Comparison of ENCODE assay signal across 28 cellular contexts in genomic region chr15:60510006-60510405, GRCh38. TPM values are rescaled to one million over a fixed set of nuclear protein-coding genes. Genes with fewer than 3 reads are reported as not detected.
A peak's percentile ranks its signal among the peaks of the same experiment; 100 is the strongest.
DNase-seq lines count a peak whose midpoint lies in the region; ATAC-seq and TF ChIP-seq lines count a peak whose summit lies in the region.
"Had no signal": no experiment of that assay in that cellular context is flagged by ENCODE, and none has a peak within 500 bp of the region (broad histone marks: within the 10 kb centered on the region; RNA-seq: fewer than 3 reads in every experiment).

No MANE protein-coding gene starts in this region.

- H3K9me3 Mint-ChIP-seq in naive thymus-derived CD8-positive, alpha-beta T cell, result no peaks in the 10 kb centered on the region
- no peaks in the 10 kb centered on the region for H3K9me3 Mint-ChIP-seq in stimulated activated naive B cell treated with anti-CD40 and anti-IgM and Interleukin-4, amounts not matched to agents 10 μg/mL and 1 μg/mL and 100 μg/mL, for 72 hours
- H3K9me3 Mint-ChIP-seq: activated T-cell treated with anti-CD3 and anti-CD28 coated beads, Interleukin-2, amount 50 U/mL, for 4 hours had no signal

- TF ChIP-seq POLR2A in breast epithelium (IDR thresholded peaks at IDR 0.05) (no peak), adrenal gland (IDR thresholded peaks at IDR 0.05) (no peak)

- H3K27ac Mint-ChIP-seq in naive thymus-derived CD8-positive, alpha-beta T cell, result peak overlapping the region in 9 of 10 donors; percentile 11 to 94 (median 78)
- no peak overlapping the region for H3K27ac Mint-ChIP-seq in stimulated activated naive B cell treated with anti-CD40 and anti-IgM and Interleukin-4, amounts not matched to agents 10 μg/mL and 1 μg/mL and 100 μg/mL, for 72 hours

- no peaks in the 10 kb centered on the region for H3K36me3 ChIP-seq in mammary epithelial cell (ENCODE audit: insufficient read depth, low read length)
- no peaks in the 10 kb centered on the region for H3K36me3 ChIP-seq in breast epithelium
- peaks cover 0 to 51% of the 10 kb centered on the region in 2 donors for H3K36me3 ChIP-seq in adrenal gland (replicated peaks in 1 of 2)
- H3K36me3 ChIP-seq: uterus had no signal

- H3K27ac ChIP-seq in mammary epithelial cell (ENCODE audit: insufficient read depth, low read depth, low read length), result peak overlapping the region; percentile 51
- no peak overlapping the region for H3K27ac ChIP-seq in breast epithelium
- peak overlapping the region in 3 of 5 donors; percentile 4 to 61 (median 41) for H3K27ac ChIP-seq in adrenal gland
- H3K27ac ChIP-seq: right lobe of liver, spleen, thyroid gland, uterus had no signal

- H3K9me3 ChIP-seq in mammary epithelial cell (replicated peaks; ENCODE audit: insufficient read depth, low read length) (no peaks in the 10 kb centered on the region), breast epithelium (no peaks in the 10 kb centered on the region), adrenal gland (replicated peaks in 1 of 3) (no peaks in the 10 kb centered on the region)
- H3K9me3 ChIP-seq: right lobe of liver, SK-N-SH, spleen, thyroid gland, uterus had no signal

- POLR2A ChIA-PET in naive thymus-derived CD8-positive, alpha-beta T cell (lab: Charles Lee), result interaction anchor here (1.4 to 2.2 kb wide), 2 partner anchors 59 to 71 kb away, joined by 3 to 4 read pairs; no protein-coding TSS in a partner anchor

- H3K4me1 ChIP-seq in mammary epithelial cell (ENCODE audit: insufficient read depth, low read length) (peaks cover 24% of the 10 kb centered on the region), breast epithelium (no peaks in the 10 kb centered on the region), adrenal gland (replicated peaks in 1 of 2) (peaks cover 12 to 39% of the 10 kb centered on the region in 2 donors)
- H3K4me1 ChIP-seq: uterus had no signal

- no peaks in the 10 kb centered on the region for H3K27me3 Mint-ChIP-seq in naive thymus-derived CD8-positive, alpha-beta T cell
- no peaks in the 10 kb centered on the region for H3K27me3 Mint-ChIP-seq in stimulated activated naive B cell treated with anti-CD40 and anti-IgM and Interleukin-4, amounts not matched to agents 10 μg/mL and 1 μg/mL and 100 μg/mL, for 72 hours

- H3K27me3 ChIP-seq in mammary epithelial cell (ENCODE audit: insufficient read depth, low read length) (no peaks in the 10 kb centered on the region), breast epithelium (no peaks in the 10 kb centered on the region), adrenal gland (no peaks in the 10 kb centered on the region)
- H3K27me3 ChIP-seq: right lobe of liver, spleen, thyroid gland, uterus had no signal

- no peaks in the 10 kb centered on the region for H3K79me2 ChIP-seq in mammary epithelial cell (ENCODE audit: insufficient read depth, low read length)

- in situ Hi-C loops in mammary epithelial cell (cut with MboI; ENCODE audit: low sequenced_read_pairs in 2 of 2), result no loop called here

- peak overlapping the region; percentile 72 for H3K4me2 ChIP-seq in mammary epithelial cell (ENCODE audit: insufficient read depth, low read depth, low read length)
- H3K4me2 ChIP-seq: SK-N-SH had no signal

- DNase-seq in NCI-H82 (lab: John Stamatoyannopoulos, UW) (peak; percentile 14), NCI-H82 treated with DMSO at 0.1 percent for 48 hours (lab: John Stamatoyannopoulos, UW; ENCODE audit: unreplicated experiment) (no peak), mammary epithelial cell (peak; percentile 58), breast epithelium (ENCODE audit: low spot score in 2 of 2) (no peak), adrenal gland (no peak), retina (no peak)
- DNase-seq in naive thymus-derived CD8-positive, alpha-beta T cell, result no peak
- no peak for DNase-seq in stimulated activated naive B cell treated with anti-CD40 and anti-IgM and Interleukin-4, amounts not matched to agents 10 μg/mL and 1 μg/mL and 100 μg/mL, for 72 hours
- DNase-seq: 8988T; activated CD4-positive, CD25-positive, alpha-beta regulatory T cell treated with anti-CD3 and anti-CD28 coated beads, Interleukin-2, amount 50 U/mL, for 72 hours; activated CD8-positive, alpha-beta memory T cell treated with anti-CD3 and anti-CD28 coated beads for 24 hours; activated naive CD4-positive, alpha-beta T cell; activated T-cell treated with anti-CD3 and anti-CD28 coated beads, Interleukin-2, amount 50 U/mL, for 4 hours; EL; left ventricle myocardium superior; NCI-H1092; NCI-H1694 treated with DMSO at 0.1 percent for 48 hours; NCI-H2171; right lobe of liver; SK-N-SH; spleen; stimulated activated CD4-positive, alpha-beta T cell treated with anti-CD3 and anti-CD28 coated beads, Interleukin-2, amount 100 ng/mL, for 24 hours; T-helper 2 cell; thyroid gland; uterus had no signal

- intact Hi-C loops in mammary epithelial cell (cut with micrococcal nuclease), result no loop called here
- intact Hi-C loops in breast epithelium (cut with DNase I; ENCODE audit: low total_unique reads), result no loop called here
- intact Hi-C loops in adrenal gland (cut with DNase I), result loop anchor here in 1 of 2 donors (10.0 kb wide), 1 partner anchor 415 kb away; no protein-coding TSS in a partner anchor

- no TSS peak for BruUV-seq in mammary epithelial cell (replicated peaks; lab: Mats Ljungman, UMichigan)

- peak overlapping the region in 2 of 10 donors; percentile 9 to 16 for H3K4me3 Mint-ChIP-seq in naive thymus-derived CD8-positive, alpha-beta T cell
- H3K4me3 Mint-ChIP-seq in stimulated activated naive B cell treated with anti-CD40 and anti-IgM and Interleukin-4, amounts not matched to agents 10 μg/mL and 1 μg/mL and 100 μg/mL, for 72 hours, result no peak overlapping the region
- H3K4me3 Mint-ChIP-seq: activated T-cell treated with anti-CD3 and anti-CD28 coated beads, Interleukin-2, amount 50 U/mL, for 4 hours had no signal

- peaks cover 4 to 75% (median 14%) of the 10 kb centered on the region in 3 donors for H3K36me3 Mint-ChIP-seq in naive thymus-derived CD8-positive, alpha-beta T cell
- H3K36me3 Mint-ChIP-seq in stimulated activated naive B cell treated with anti-CD40 and anti-IgM and Interleukin-4, amounts not matched to agents 10 μg/mL and 1 μg/mL and 100 μg/mL, for 72 hours, result peaks cover 8 to 20% of the 10 kb centered on the region in 2 donors

- no peak overlapping the region for H3K4me3 ChIP-seq in mammary epithelial cell (replicated peaks in 1 of 3; ENCODE audit: insufficient read depth in 1 of 3, low read depth in 2 of 3, low read length in 3 of 3)
- no peak overlapping the region for H3K4me3 ChIP-seq in breast epithelium
- no peak overlapping the region for H3K4me3 ChIP-seq in adrenal gland
- H3K4me3 ChIP-seq: K562, right lobe of liver, spleen, thyroid gland, uterus had no signal

- 44% methylated on average over 5 of the region's 5 CpGs for WGBS in mammary epithelial cell (ENCODE audit: low coverage, missing lambda C conversion rate)
- 26 to 35% (median 30%) methylated on average over 5 of the region's 5 CpGs for WGBS in adrenal gland, 4 donors

- no peak overlapping the region for H2AFZ ChIP-seq in mammary epithelial cell (ENCODE audit: low read depth, low read length)

- no peak for ATAC-seq in naive thymus-derived CD8-positive, alpha-beta T cell
- ATAC-seq in stimulated activated naive B cell treated with anti-CD40 and anti-IgM and Interleukin-4, amounts not matched to agents 10 μg/mL and 1 μg/mL and 100 μg/mL, for 72 hours (replicated peaks), result no peak
- ATAC-seq: K562, left ventricle myocardium superior, PC-3, right lobe of liver, Right ventricle myocardium inferior had no signal

- CTCF ChIA-PET in mammary epithelial cell (lab: Charles Lee; ENCODE audit: low non-redundant PET), result interaction anchor here (0.7 kb wide), 2 partner anchors 11 to 422 kb away, joined by 4 to 18 read pairs; no protein-coding TSS in a partner anchor

- no peaks in the 10 kb centered on the region for H4K20me1 ChIP-seq in mammary epithelial cell (ENCODE audit: insufficient read depth, low read length)

- TF ChIP-seq CTCF in mammary epithelial cell (conservative IDR thresholded peaks at IDR 0.05 in 1 of 2, IDR thresholded peaks at IDR 0.05 in 1 of 2; ENCODE audit: extremely low read depth in 1 of 2, insufficient read depth in 1 of 2, low read depth in 1 of 2, low read length in 2 of 2) (peak; percentile 4 to 7), breast epithelium (IDR thresholded peaks at IDR 0.05) (no peak), adrenal gland (IDR thresholded peaks at IDR 0.05) (peak in 2 of 6 experiments; percentile 6 to 14)

- H3K4me1 Mint-ChIP-seq in naive thymus-derived CD8-positive, alpha-beta T cell, result peaks cover 13 to 63% (median 58%) of the 10 kb centered on the region in 4 donors
- H3K4me1 Mint-ChIP-seq in stimulated activated naive B cell treated with anti-CD40 and anti-IgM and Interleukin-4, amounts not matched to agents 10 μg/mL and 1 μg/mL and 100 μg/mL, for 72 hours, result peaks cover 6 to 10% of the 10 kb centered on the region in 2 donors

- dilution Hi-C loops in mammary epithelial cell (cut with HindIII; ENCODE audit: low sequenced_read_pairs), result no loop called here

- no peak overlapping the region for H3K9ac ChIP-seq in mammary epithelial cell (ENCODE audit: insufficient read depth, low read length)
- H3K9ac ChIP-seq: SK-N-SH had no signal

RNA-seq across cellular contexts. Expression of gene ICE2, which starts 31.1 kb away (rescaled TPM):
- total RNA-seq in mammary epithelial cell, result 10 to 100 TPM; 31.2 to 48.0 TPM
- 17.3 TPM for polyA plus RNA-seq in mammary epithelial cell
- polyA minus RNA-seq in mammary epithelial cell, result 23.4 TPM
- 10 to 100 TPM; 28.5 to 40.7 (median 36.1) TPM for total RNA-seq in breast epithelium
- total RNA-seq in adrenal gland, result 10 to 100 TPM; 13.6 to 53.7 (median 38.3) TPM
- 10 to 100 TPM; 14.2 to 42.2 (median 15.6) TPM for polyA plus RNA-seq in adrenal gland
- total RNA-seq in naive thymus-derived CD8-positive, alpha-beta T cell, result 10 to 100 TPM; 64.2 to 70.4 TPM
- 10 to 100 TPM; 68.6 to 71.4 (median 69.2) TPM for polyA plus RNA-seq in naive thymus-derived CD8-positive, alpha-beta T cell

Comparison
In these comparisons a context has a peak if more than half of its experiments do, and no peak if none do; other contexts are left out.
1. DNase-seq: peak in NCI-H82 (single experiment) and mammary epithelial cell (single experiment); none in NCI-H82 treated with DMSO at 0.1 percent for 48 hours (single experiment), breast epithelium (0 of 2), adrenal gland (0 of 7), naive thymus-derived CD8-positive, alpha-beta T cell (0 of 10), retina (single experiment) and stimulated activated naive B cell treated with anti-CD40 and anti-IgM and Interleukin-4, amounts not matched to agents 10 μg/mL and 1 μg/mL and 100 μg/mL, for 72 hours (single experiment).
2. H3K27ac ChIP-seq: peak in mammary epithelial cell (single experiment) and adrenal gland (3 of 5); none in breast epithelium (0 of 2).
3. CTCF ChIP-seq: peak in mammary epithelial cell (2 of 2); none in breast epithelium (0 of 3).